22 cellular contexts compared by ENCODE assay signal in genomic region chr2:187716301-187716700, GRCh38.
"Had no signal": no experiment of that assay in that cellular context is flagged by ENCODE, and none has a peak within 500 bp of the region (broad histone marks: within the 10 kb centered on the region; RNA-seq: fewer than 3 reads in every experiment).

No MANE protein-coding gene starts in this region.

- H3K27me3 Mint-ChIP-seq: effector memory CD8-positive, alpha-beta T cell; naive thymus-derived CD8-positive, alpha-beta T cell; stimulated activated naive B cell treated with anti-CD40 and anti-IgM and Interleukin-4, amounts not matched to agents 10 μg/mL and 1 μg/mL and 100 μg/mL, for 72 hours; stimulated activated naive CD8-positive, alpha-beta T cell treated with anti-CD3 and anti-CD28 coated beads, Interleukin-15, Interleukin-2, amounts not matched to agents 100 ng/mL and 50 ng/mL, for 24 hours had no signal

- H3K4me3 Mint-ChIP-seq: effector memory CD8-positive, alpha-beta T cell; naive thymus-derived CD8-positive, alpha-beta T cell; stimulated activated naive B cell treated with anti-CD40 and anti-IgM and Interleukin-4, amounts not matched to agents 10 μg/mL and 1 μg/mL and 100 μg/mL, for 72 hours; stimulated activated naive CD8-positive, alpha-beta T cell treated with anti-CD3 and anti-CD28 coated beads, Interleukin-15, Interleukin-2, amounts not matched to agents 100 ng/mL and 50 ng/mL, for 24 hours had no signal

- H3K27ac ChIP-seq: coronary artery, esophagus squamous epithelium, left lung, neutrophil, pancreas, right lobe of liver, thoracic aorta, tibial nerve, upper lobe of left lung had no signal

- H3K36me3 Mint-ChIP-seq: naive thymus-derived CD8-positive, alpha-beta T cell; stimulated activated naive B cell treated with anti-CD40 and anti-IgM and Interleukin-4, amounts not matched to agents 10 μg/mL and 1 μg/mL and 100 μg/mL, for 72 hours had no signal

- DNase-seq: effector memory CD8-positive, alpha-beta T cell; erythroblast; esophagus squamous epithelium; foreskin melanocyte; kidney; left lung; mesendoderm; midbrain; naive thymus-derived CD8-positive, alpha-beta T cell; pancreas; right lobe of liver; small intestine; stimulated activated CD4-positive, alpha-beta T cell treated with anti-CD3 and anti-CD28 coated beads, Interleukin-15, amount 100 ng/mL, for 24 hours; stimulated activated CD4-positive, alpha-beta T cell treated with anti-CD3 and anti-CD28 coated beads, Interleukin-2, amount 100 ng/mL, for 48 hours; stimulated activated naive B cell treated with anti-CD40 and anti-IgM and Interleukin-4, amounts not matched to agents 10 μg/mL and 1 μg/mL and 100 μg/mL, for 72 hours; upper lobe of left lung had no signal

- H3K9me3 Mint-ChIP-seq: stimulated activated naive CD8-positive, alpha-beta T cell treated with anti-CD3 and anti-CD28 coated beads, Interleukin-15, Interleukin-2, amounts not matched to agents 100 ng/mL and 50 ng/mL, for 24 hours had no signal

- FAIRE-seq: kidney, pancreas, urothelium cell line had no signal

- H3K4me1 Mint-ChIP-seq: naive thymus-derived CD8-positive, alpha-beta T cell; stimulated activated naive B cell treated with anti-CD40 and anti-IgM and Interleukin-4, amounts not matched to agents 10 μg/mL and 1 μg/mL and 100 μg/mL, for 72 hours had no signal

- ATAC-seq: effector memory CD8-positive, alpha-beta T cell; left lung; naive thymus-derived CD8-positive, alpha-beta T cell; pancreas; right lobe of liver; stimulated activated naive B cell treated with anti-CD40 and anti-IgM and Interleukin-4, amounts not matched to agents 10 μg/mL and 1 μg/mL and 100 μg/mL, for 72 hours had no signal

- H3K27ac Mint-ChIP-seq: effector memory CD8-positive, alpha-beta T cell; naive thymus-derived CD8-positive, alpha-beta T cell; stimulated activated naive B cell treated with anti-CD40 and anti-IgM and Interleukin-4, amounts not matched to agents 10 μg/mL and 1 μg/mL and 100 μg/mL, for 72 hours; stimulated activated naive CD8-positive, alpha-beta T cell treated with anti-CD3 and anti-CD28 coated beads, Interleukin-15, Interleukin-2, amounts not matched to agents 100 ng/mL and 50 ng/mL, for 24 hours had no signal
